Comparison of ENCODE assay signal across 18 cellular contexts in the genomic region with DNA sequence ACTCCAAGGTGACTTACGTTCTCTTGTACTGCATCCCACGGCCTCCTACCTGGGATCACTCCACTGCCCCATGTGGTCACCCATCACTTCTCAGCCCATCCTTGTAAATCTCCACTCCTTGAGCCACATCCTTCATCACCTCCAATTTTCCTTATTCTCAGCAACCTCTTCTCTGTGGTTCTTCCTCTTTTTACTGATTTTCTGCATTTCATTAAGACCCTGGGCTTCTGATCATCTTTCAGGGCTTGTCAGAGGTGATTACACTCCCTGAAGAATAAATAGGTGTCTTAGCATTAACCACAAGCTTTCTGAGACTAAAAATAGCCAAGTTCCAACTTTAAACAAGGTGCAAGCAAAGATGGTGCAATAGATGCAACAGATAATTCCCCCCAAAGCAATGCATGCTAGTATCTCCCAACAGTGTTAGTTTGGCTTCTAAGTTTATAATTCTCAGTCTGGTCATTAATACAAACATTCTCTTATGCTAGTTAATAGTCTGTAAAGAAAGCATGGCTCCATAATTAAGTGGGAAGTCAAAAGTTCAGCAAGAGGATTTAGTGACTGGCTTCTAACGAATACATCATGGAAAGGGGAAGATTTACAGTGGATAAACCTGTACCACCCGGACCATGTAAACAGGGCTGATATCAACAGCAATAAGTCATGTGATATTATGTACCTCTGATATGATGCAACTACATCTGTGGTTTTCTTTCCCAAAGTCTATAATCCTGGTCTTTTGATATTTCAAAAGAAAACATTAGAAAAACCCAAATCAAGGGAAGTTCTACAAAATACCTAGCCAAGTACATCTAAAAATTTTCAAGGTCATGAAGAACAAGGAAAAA. TPM values are rescaled to one million over a fixed set of nuclear protein-coding genes. Genes with fewer than 3 reads are reported as not detected.
DNase-seq lines count a peak whose midpoint lies in the region; ATAC-seq and TF ChIP-seq lines count a peak whose summit lies in the region.
"Had no signal": no experiment of that assay in that cellular context is flagged by ENCODE, and none has a peak within 500 bp of the region (broad histone marks: within the 10 kb centered on the region; RNA-seq: fewer than 3 reads in every experiment).

No MANE protein-coding gene starts in this region.

- H2AFZ ChIP-seq in IMR-90 (replicated peaks; ENCODE audit: low read length, poor library complexity) = no peak overlapping the region

- no peak for TF ChIP-seq CTCF in IMR-90 (conservative IDR thresholded peaks at IDR 0.05; ENCODE audit: low read depth, low read length)

- H3K4me1 Mint-ChIP-seq in activated CD4-positive, alpha-beta T cell treated with anti-CD3 and anti-CD28 coated beads for 36 hours = peaks cover 75% of the 10 kb centered on the region
- peaks cover 70% of the 10 kb centered on the region for H3K4me1 Mint-ChIP-seq in activated naive CD8-positive, alpha-beta T cell (ENCODE audit: low read depth)
- peaks cover 37 to 71% (median 59%) of the 10 kb centered on the region in 4 donors for H3K4me1 Mint-ChIP-seq in naive thymus-derived CD8-positive, alpha-beta T cell

- no peaks in the 10 kb centered on the region for H3K79me1 ChIP-seq in IMR-90 (ENCODE audit: low read depth in 1 of 2, low read length in 2 of 2)

- H2BK20ac ChIP-seq in IMR-90 (ENCODE audit: low read depth, low read length) = no peak overlapping the region

- no peak overlapping the region for H3K56ac ChIP-seq in IMR-90 (ENCODE audit: extremely low read depth, insufficient read depth, low read length)

- WGBS in IMR-90 (ENCODE audit: extremely low coverage in 2 of 2, insufficient read length in 1 of 2), 2 experiments = 67% methylated on average over 1 of the region's 4 CpGs; no CpG with 5 or more reads in 1 of the 2 experiments

- ATAC-seq in activated CD4-positive, alpha-beta T cell treated with anti-CD3 and anti-CD28 coated beads for 36 hours = no peak
- ATAC-seq in IMR-90 (ENCODE audit: low read depth) (no peak), HG02763 (IDR thresholded peaks at IDR 0.05; ENCODE audit: unreplicated experiment) (no peak)
- ATAC-seq in naive thymus-derived CD8-positive, alpha-beta T cell = no peak

- no peak for TF ChIP-seq RAD21 in IMR-90 (IDR thresholded peaks at IDR 0.05; ENCODE audit: low read length)

- no peak overlapping the region for H2AK9ac ChIP-seq in IMR-90 (replicated peaks; ENCODE audit: low read depth, low read length, poor library complexity)

- no peak overlapping the region for H2BK15ac ChIP-seq in IMR-90 (ENCODE audit: low read depth, low read length)

- no peak for TF ChIP-seq POLR2A in IMR-90 (IDR thresholded peaks at IDR 0.05; ENCODE audit: low read depth, low read length)

- H3K36me3 Mint-ChIP-seq in activated CD4-positive, alpha-beta T cell treated with anti-CD3 and anti-CD28 coated beads for 36 hours (ENCODE audit: low read depth) = peaks cover 5% of the 10 kb centered on the region
- peaks cover 9% of the 10 kb centered on the region for H3K36me3 Mint-ChIP-seq in activated naive CD8-positive, alpha-beta T cell
- peaks cover 8 to 17% (median 16%) of the 10 kb centered on the region in 3 donors for H3K36me3 Mint-ChIP-seq in naive thymus-derived CD8-positive, alpha-beta T cell

- no peaks in the 10 kb centered on the region for H3K9me3 ChIP-seq in IMR-90 (ENCODE audit: control insufficient read depth, insufficient read depth, low read length)
- H3K9me3 ChIP-seq: Peyer's patch, vagina had no signal

- no peaks in the 10 kb centered on the region for H4K20me1 ChIP-seq in IMR-90 (ENCODE audit: insufficient read depth, low read length)

- H3K4ac ChIP-seq in IMR-90 (ENCODE audit: low read depth, low read length) = no peak overlapping the region

- no peak overlapping the region for H3K9ac ChIP-seq in IMR-90 (ENCODE audit: low read depth, low read length)

- intact Hi-C loops in activated CD4-positive, alpha-beta T cell treated with anti-CD3 and anti-CD28 coated beads for 36 hours (cut with DNase I, micrococcal nuclease) = no loop called here
- intact Hi-C loops in IMR-90 (cut with micrococcal nuclease) = no loop called here

- H3K27me3 ChIP-seq in IMR-90 (ENCODE audit: control insufficient read depth, insufficient read depth, low read length) = 0 out of 2 replicates have a peak, but pooled peaks cover 2% of the 10 kb centered on the region
- H3K27me3 ChIP-seq: cardiac muscle cell, Peyer's patch, vagina had no signal

- DNase-seq in activated CD4-positive, alpha-beta T cell treated with anti-CD3 and anti-CD28 coated beads for 36 hours = no peak
- no peak for DNase-seq in activated CD4-positive, alpha-beta T cell treated with anti-CD3 and anti-CD28 coated beads for 1 hour
- peak; percentile 13 for DNase-seq in IMR-90
- no peak for DNase-seq in naive thymus-derived CD8-positive, alpha-beta T cell
- no peak for DNase-seq in C1 segment of cervical spinal cord (lab: John Stamatoyannopoulos, UW)
- DNase-seq in stimulated activated CD4-positive, alpha-beta T cell treated with anti-CD3 and anti-CD28 coated beads, Interleukin-1b, Interleukin-23, amount 100 ng/mL, for 48 hours = no peak
- DNase-seq: H7; Kasumi-1; mesendoderm; NCI-H146; NCI-H510A; Peyer's patch; stimulated activated naive CD4-positive, alpha-beta T cell treated with Interleukin-2 at 50 U/mL for 16 hours; SW 1271 had no signal

- no peaks in the 10 kb centered on the region for H3K36me3 ChIP-seq in IMR-90 (ENCODE audit: control insufficient read depth, insufficient read depth, low read length)
- H3K36me3 ChIP-seq: cardiac muscle cell, Peyer's patch, vagina had no signal

- POLR2A ChIA-PET in activated CD4-positive, alpha-beta T cell treated with anti-CD3 and anti-CD28 coated beads for 36 hours (lab: Charles Lee) = interaction anchor here (0.7 to 1.4 kb wide), 5 partner anchors 9 to 83 kb away, joined by 3 to 4 read pairs (median 4); a partner anchor contains a TSS
- POLR2A ChIA-PET in IMR-90 (lab: Charles Lee; ENCODE audit: unreplicated experiment) = no interaction called here
- POLR2A ChIA-PET in naive thymus-derived CD8-positive, alpha-beta T cell (lab: Charles Lee) = interaction anchor here (0.9 to 20.4 kb wide), 14 partner anchors 9 to 91 kb away, joined by 3 to 527 read pairs (median 5); a partner anchor contains a TSS

- no peak overlapping the region for H4K5ac ChIP-seq in IMR-90 (ENCODE audit: low read depth, low read length)

- H2BK5ac ChIP-seq in IMR-90 (ENCODE audit: low read depth, low read length, poor library complexity, severe bottlenecking) = no peak overlapping the region

- H4K8ac ChIP-seq in IMR-90 (ENCODE audit: low read depth in 2 of 2, low read length in 2 of 2) = no peak overlapping the region

- peak overlapping the region; percentile 88 for H3K27ac Mint-ChIP-seq in activated CD4-positive, alpha-beta T cell treated with anti-CD3 and anti-CD28 coated beads for 36 hours
- H3K27ac Mint-ChIP-seq in activated naive CD8-positive, alpha-beta T cell = peak overlapping the region; percentile 99
- H3K27ac Mint-ChIP-seq in naive thymus-derived CD8-positive, alpha-beta T cell = peak overlapping the region; percentile 91 to 99 (median 97)

- no peaks in the 10 kb centered on the region for H3K9me3 Mint-ChIP-seq in activated CD4-positive, alpha-beta T cell treated with anti-CD3 and anti-CD28 coated beads for 36 hours (ENCODE audit: low read depth)
- no peaks in the 10 kb centered on the region for H3K9me3 Mint-ChIP-seq in activated naive CD8-positive, alpha-beta T cell (ENCODE audit: low read depth)
- no peaks in the 10 kb centered on the region for H3K9me3 Mint-ChIP-seq in naive thymus-derived CD8-positive, alpha-beta T cell

- H2BK120ac ChIP-seq in IMR-90 (ENCODE audit: low read depth, low read length) = no peak overlapping the region

- in situ Hi-C loops in IMR-90 (cut with MboI; ENCODE audit: low sequenced_read_pairs) = no loop called here

- no peak overlapping the region for H3K4me3 Mint-ChIP-seq in activated CD4-positive, alpha-beta T cell treated with anti-CD3 and anti-CD28 coated beads for 36 hours
- peak overlapping the region; percentile 60 for H3K4me3 Mint-ChIP-seq in activated naive CD8-positive, alpha-beta T cell
- H3K4me3 Mint-ChIP-seq in naive thymus-derived CD8-positive, alpha-beta T cell = peak overlapping the region in 9 of 10 donors; percentile 0 to 79 (median 75)

- no peak overlapping the region for H3K18ac ChIP-seq in IMR-90 (ENCODE audit: low read depth, low read length)

- no peak overlapping the region for H4K91ac ChIP-seq in IMR-90 (ENCODE audit: insufficient read depth, low read depth, low read length)

- no peak overlapping the region for H3K27ac ChIP-seq in IMR-90 (ENCODE audit: insufficient read depth, low read length)
- H3K27ac ChIP-seq: cardiac muscle cell, vagina had no signal

- no TSS peak for BruUV-seq in IMR-90 (replicated peaks; lab: Mats Ljungman, UMichigan)

- dilution Hi-C loops in IMR-90 (cut with HindIII; ENCODE audit: low sequenced_read_pairs, unreplicated experiment) = no loop called here

- peaks cover 3% of the 10 kb centered on the region; the same call in 1 of the 2 replicates for H3K4me1 ChIP-seq in IMR-90 (ENCODE audit: control insufficient read depth, insufficient read depth, low read length)
- H3K4me1 ChIP-seq: Peyer's patch, vagina had no signal

- no peak overlapping the region for H3K4me2 ChIP-seq in IMR-90 (ENCODE audit: low read depth, low read length)

- H2AK5ac ChIP-seq in IMR-90 (ENCODE audit: low read depth, low read length) = no peak overlapping the region

- no peak overlapping the region for H3K14ac ChIP-seq in IMR-90 (replicated peaks; ENCODE audit: low read depth, low read length)

- H3K23ac ChIP-seq in IMR-90 (ENCODE audit: low read depth, low read length) = no peak overlapping the region

- CTCF ChIA-PET in activated CD4-positive, alpha-beta T cell treated with anti-CD3 and anti-CD28 coated beads for 36 hours (lab: Charles Lee) = interaction anchor here (0.7 to 5.6 kb wide), 11 partner anchors 8 to 209 kb away, joined by 3 to 87 read pairs (median 4); no protein-coding TSS in a partner anchor
- CTCF ChIA-PET in IMR-90 (lab: Yijun Ruan, JAX) = interaction anchor here (0.8 kb wide), 1 partner anchor 10 kb away, joined by 5 read pairs; no protein-coding TSS in a partner anchor

- no peaks in the 10 kb centered on the region for H3K9me1 ChIP-seq in IMR-90 (ENCODE audit: insufficient read depth, low read length)

- no peaks in the 10 kb centered on the region for H3K27me3 Mint-ChIP-seq in activated CD4-positive, alpha-beta T cell treated with anti-CD3 and anti-CD28 coated beads for 36 hours
- H3K27me3 Mint-ChIP-seq in activated naive CD8-positive, alpha-beta T cell = no peaks in the 10 kb centered on the region
- H3K27me3 Mint-ChIP-seq in naive thymus-derived CD8-positive, alpha-beta T cell = no peaks in the 10 kb centered on the region

- no peak overlapping the region for H3K4me3 ChIP-seq in IMR-90 (ENCODE audit: insufficient read depth, low read depth, low read length)
- H3K4me3 ChIP-seq: cardiac muscle cell, Peyer's patch, vagina had no signal

RNA-seq across cellular contexts. Expression of a gene that starts 47.4 kb away (rescaled TPM):
- under 1 TPM; 0.47 to 0.53 TPM for total RNA-seq in activated CD4-positive, alpha-beta T cell treated with anti-CD3 and anti-CD28 coated beads for 36 hours
- total RNA-seq in IMR-90 (2012; rRNA removed) = not detected in 2 replicates
- polyA plus RNA-seq in IMR-90 (2012; rRNA removed) = 0.05 TPM in 1 of 2 replicates, not detected in the other
- polyA plus RNA-seq in IMR-90 (2012; cell fraction: cytosol; rRNA removed) = 0.01 TPM in 1 of 2 replicates, not detected in the other
- polyA plus RNA-seq in IMR-90 (2012; cell fraction: nucleus; rRNA removed; ENCODE audit: low replicate concordance) = 0.03 TPM in 2 replicates
- total RNA-seq in naive thymus-derived CD8-positive, alpha-beta T cell = 1 to 10 TPM; 3.4 to 3.7 TPM
- 1 to 10 TPM in 2 of 3 donors, under 1 TPM in 1; 0.28 to 2.8 (median 1.8) TPM for polyA plus RNA-seq in naive thymus-derived CD8-positive, alpha-beta T cell
- total RNA-seq: Peyer's patch, vagina had no signal

RNA-seq across cellular contexts. Expression of a gene that starts 51.9 kb away (rescaled TPM):
- 10 to 100 TPM; 24.0 to 39.4 TPM for total RNA-seq in activated CD4-positive, alpha-beta T cell treated with anti-CD3 and anti-CD28 coated beads for 36 hours
- total RNA-seq in IMR-90 (2012; rRNA removed) = 0.54 and 0.83 TPM in 2 replicates
- 1.1 and 1.3 TPM in 2 replicates for polyA plus RNA-seq in IMR-90 (2012; rRNA removed)
- 0.56 and 0.93 TPM in 2 replicates for polyA plus RNA-seq in IMR-90 (2012; cell fraction: cytosol; rRNA removed)
- 0.74 and 1.1 TPM in 2 replicates for polyA plus RNA-seq in IMR-90 (2012; cell fraction: nucleus; rRNA removed; ENCODE audit: low replicate concordance)
- total RNA-seq in naive thymus-derived CD8-positive, alpha-beta T cell = 10 to 100 TPM; 46.1 to 46.4 TPM
- 10 to 100 TPM in 2 of 3 donors, 1 to 10 TPM in 1; 4.9 to 29.4 (median 10.5) TPM for polyA plus RNA-seq in naive thymus-derived CD8-positive, alpha-beta T cell

Comparison
In these comparisons a context has a peak if more than half of its experiments do, and no peak if none do; other contexts are left out.
1. RNA of a gene that starts 51.9 kb away (total RNA-seq): 46.1 to 46.4 TPM in naive thymus-derived CD8-positive, alpha-beta T cell and 24.0 to 39.4 TPM in activated CD4-positive, alpha-beta T cell treated with anti-CD3 and anti-CD28 coated beads for 36 hours; 0.54 to 0.83 TPM in IMR-90; every median in the first group is over 10 times any median in the second.
2. Peak in every context shown above with its lines, with median percentiles within 50 percentile points of each other: H3K27ac Mint-ChIP-seq.